In genomic region chr3:100068758-100069345, GRCh38 we compare ENCODE assay signal across 8 cellular contexts. TPM values are rescaled to one million over a fixed set of nuclear protein-coding genes. Genes with fewer than 3 reads are reported as not detected.
A peak's percentile ranks its signal among the peaks of the same experiment; 100 is the strongest.
DNase-seq lines count a peak whose midpoint lies in the region; ATAC-seq and TF ChIP-seq lines count a peak whose summit lies in the region.

No MANE protein-coding gene starts in this region.

- DNase-seq in GM03348 (ENCODE audit: low spot score) (peak; percentile 78), HEK293T (ENCODE audit: extremely low spot score) (peak; percentile 80), NCI-H1105 (lab: John Stamatoyannopoulos, UW) (peak; percentile 69), SW480 (ENCODE audit: low spot score) (peak; percentile 56), left cardiac atrium (peak; percentile 81), retinal pigment epithelial cell (ENCODE audit: low read depth) (peak; percentile 45), middle frontal gyrus (ENCODE audit: extremely low spot score, low spot score) (no peak)
- peak; percentile 84 for DNase-seq in activated naive CD8-positive, alpha-beta T cell treated with anti-CD3 and anti-CD28 coated beads, Interleukin-2, amount 50 U/mL, for 24 hours

- CTCF ChIA-PET in HEK293T (lab: Yijun Ruan, JAX): interaction anchor here (0.6 to 2.1 kb wide), 12 partner anchors 8 to 222 kb away, joined by 3 to 11 read pairs (median 4); no protein-coding TSS in a partner anchor

- peaks cover 49% of the 10 kb centered on the region for H3K4me1 Mint-ChIP-seq in activated naive CD8-positive, alpha-beta T cell treated with anti-CD3 and anti-CD28 coated beads, Interleukin-2, amount 50 U/mL, for 24 hours

- TF ChIP-seq CTCF in retinal pigment epithelial cell (conservative IDR thresholded peaks at IDR 0.05; ENCODE audit: low read depth, low read length): peak; percentile 80

- no peaks in the 10 kb centered on the region for H3K9me3 Mint-ChIP-seq in activated naive CD8-positive, alpha-beta T cell treated with anti-CD3 and anti-CD28 coated beads, Interleukin-2, amount 50 U/mL, for 24 hours

- H3K27ac Mint-ChIP-seq in activated naive CD8-positive, alpha-beta T cell treated with anti-CD3 and anti-CD28 coated beads, Interleukin-2, amount 50 U/mL, for 24 hours: peak overlapping the region; percentile 24

- H3K4me3 ChIP-seq in retinal pigment epithelial cell (ENCODE audit: low read length): no peak overlapping the region

- peaks cover 4% of the 10 kb centered on the region for H3K36me3 Mint-ChIP-seq in activated naive CD8-positive, alpha-beta T cell treated with anti-CD3 and anti-CD28 coated beads, Interleukin-2, amount 50 U/mL, for 24 hours (ENCODE audit: low read depth)

- no peaks in the 10 kb centered on the region for H3K27me3 Mint-ChIP-seq in activated naive CD8-positive, alpha-beta T cell treated with anti-CD3 and anti-CD28 coated beads, Interleukin-2, amount 50 U/mL, for 24 hours

- H3K4me3 Mint-ChIP-seq in activated naive CD8-positive, alpha-beta T cell treated with anti-CD3 and anti-CD28 coated beads, Interleukin-2, amount 50 U/mL, for 24 hours: no peak overlapping the region

- intact Hi-C loops in left cardiac atrium (cut with DNase I): loop anchor here (1.0 to 5.0 kb wide), 2 partner anchors 183 kb away; no protein-coding TSS in a partner anchor

- peak; percentile 84 for ATAC-seq in activated naive CD8-positive, alpha-beta T cell treated with anti-CD3 and anti-CD28 coated beads, Interleukin-2, amount 50 U/mL, for 24 hours
- ATAC-seq in left cardiac atrium: peak; percentile 86 to 87

- POLR2A ChIA-PET in HEK293T (lab: Yijun Ruan, JAX): interaction anchor here (0.9 kb wide), 1 partner anchor 185 kb away, joined by 4 read pairs; no protein-coding TSS in a partner anchor

TF ChIP-seq in HEK293T, 16 proteins besides CTCF, POLR2A, EP300 and RAD21:
- TF ChIP-seq TARDBP (IDR thresholded peaks at IDR 0.05) (no peak), PKNOX1 (IDR thresholded peaks at IDR 0.05) (no peak), LEF1 (IDR thresholded peaks at IDR 0.05; ENCODE audit: borderline replicate concordance) (no peak), SUZ12 (IDR thresholded peaks at IDR 0.05) (no peak), L3MBTL2 (conservative IDR thresholded peaks at IDR 0.05) (no peak), FOXA1 (IDR thresholded peaks at IDR 0.05) (no peak), HDGF (IDR thresholded peaks at IDR 0.05; ENCODE audit: borderline replicate concordance) (no peak), SP1 (IDR thresholded peaks at IDR 0.05) (no peak), BHLHE40 (IDR thresholded peaks at IDR 0.05; ENCODE audit: borderline replicate concordance) (no peak), NFRKB (IDR thresholded peaks at IDR 0.05) (no peak), FOXM1 (IDR thresholded peaks at IDR 0.05; ENCODE audit: borderline replicate concordance) (no peak), FOXK2 (IDR thresholded peaks at IDR 0.05) (no peak), ELF4 (IDR thresholded peaks at IDR 0.05) (no peak), CTBP1 (IDR thresholded peaks at IDR 0.05; ENCODE audit: borderline replicate concordance) (no peak), ARNT (IDR thresholded peaks at IDR 0.05) (no peak), ZNF384 (IDR thresholded peaks at IDR 0.05) (no peak)

RNA-seq across cellular contexts. Expression of gene FILIP1L, which starts 45.4 kb away (rescaled TPM):
- 10 to 100 TPM; 77.0 to 86.6 TPM for total RNA-seq in left cardiac atrium
